In the genomic region with DNA sequence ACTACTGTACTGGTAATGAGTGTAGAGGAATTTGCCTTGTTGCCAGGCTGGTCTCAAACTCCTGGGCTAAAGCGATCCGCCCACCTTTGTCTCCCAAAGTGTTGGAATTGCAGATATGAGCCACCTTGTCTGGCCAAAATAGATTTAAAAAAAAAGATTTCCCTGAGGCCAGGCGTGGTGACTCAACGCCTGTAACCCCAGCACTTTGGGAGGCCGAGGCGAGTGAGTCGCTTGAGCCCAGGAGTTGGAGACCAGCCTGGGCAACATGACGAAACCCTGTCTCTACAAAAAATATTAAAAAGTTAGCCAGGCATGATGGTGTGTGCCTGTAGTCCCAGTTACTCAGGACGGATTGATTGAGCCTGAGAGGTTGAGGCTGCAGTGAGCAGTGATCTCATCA, we compare ENCODE assay signal across 1 cellular context.
A peak's percentile ranks its signal among the peaks of the same experiment; 100 is the strongest.
TF ChIP-seq lines count a peak whose summit lies in the region.

No MANE protein-coding gene starts in this region.

TF ChIP-seq in HCT116, 20 proteins besides CTCF, POLR2A, EP300 and RAD21 (continued from another document):
- TF ChIP-seq, protein P1, sequence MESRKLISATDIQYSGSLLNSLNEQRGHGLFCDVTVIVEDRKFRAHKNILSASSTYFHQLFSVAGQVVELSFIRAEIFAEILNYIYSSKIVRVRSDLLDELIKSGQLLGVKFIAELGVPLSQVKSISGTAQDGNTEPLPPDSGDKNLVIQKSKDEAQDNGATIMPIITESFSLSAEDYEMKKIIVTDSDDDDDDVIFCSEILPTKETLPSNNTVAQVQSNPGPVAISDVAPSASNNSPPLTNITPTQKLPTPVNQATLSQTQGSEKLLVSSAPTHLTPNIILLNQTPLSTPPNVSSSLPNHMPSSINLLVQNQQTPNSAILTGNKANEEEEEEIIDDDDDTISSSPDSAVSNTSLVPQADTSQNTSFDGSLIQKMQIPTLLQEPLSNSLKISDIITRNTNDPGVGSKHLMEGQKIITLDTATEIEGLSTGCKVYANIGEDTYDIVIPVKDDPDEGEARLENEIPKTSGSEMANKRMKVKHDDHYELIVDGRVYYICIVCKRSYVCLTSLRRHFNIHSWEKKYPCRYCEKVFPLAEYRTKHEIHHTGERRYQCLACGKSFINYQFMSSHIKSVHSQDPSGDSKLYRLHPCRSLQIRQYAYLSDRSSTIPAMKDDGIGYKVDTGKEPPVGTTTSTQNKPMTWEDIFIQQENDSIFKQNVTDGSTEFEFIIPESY (IDR thresholded peaks at IDR 0.05; ENCODE audit: extremely low read depth, insufficient replicate concordance, low read length): no peak
- TF ChIP-seq ZNF274 (IDR thresholded peaks at IDR 0.05; ENCODE audit: low read depth, low read length): no peak
- no peak for TF ChIP-seq MAX (IDR thresholded peaks at IDR 0.05)
- peak; percentile 33; the same call in 1 of the 2 replicates for TF ChIP-seq JUND (IDR thresholded peaks at IDR 0.05)
- no peak for TF ChIP-seq SRF (IDR thresholded peaks at IDR 0.05; ENCODE audit: low read depth)
- no peak for TF ChIP-seq EZH2 (IDR thresholded peaks at IDR 0.05)
